ENCODE assay signal across 10 cellular contexts in genomic region chr1:41341756-41342562, GRCh38. TPM values are rescaled to one million over a fixed set of nuclear protein-coding genes. Genes with fewer than 3 reads are reported as not detected.
DNase-seq lines count a peak whose midpoint lies in the region; ATAC-seq and TF ChIP-seq lines count a peak whose summit lies in the region.
"Had no signal": no experiment of that assay in that cellular context is flagged by ENCODE, and none has a peak within 500 bp of the region (broad histone marks: within the 10 kb centered on the region; RNA-seq: fewer than 3 reads in every experiment).

No MANE protein-coding gene starts in this region.

- H3K4me3 ChIP-seq in PC-3 (ENCODE audit: low read length) (0 out of 2 replicates have a peak overlapping the region, but pooled peaks have one; percentile 9), right cardiac atrium (ENCODE audit: low read length) (no peak overlapping the region), transverse colon (no peak overlapping the region)

- no peaks in the 10 kb centered on the region for H3K36me3 ChIP-seq in PC-3 (ENCODE audit: low read depth, low read length)
- H3K36me3 ChIP-seq in transverse colon = no peaks in the 10 kb centered on the region

- CTCF ChIA-PET in activated CD8-positive, alpha-beta memory T cell treated with anti-CD3 and anti-CD28 coated beads, Interleukin-2, amount 10 ng/mL, durations not matched to agents 7 days and 5 days (lab: Charles Lee) = interaction anchor here (0.6 kb wide), 1 partner anchor 8 kb away, joined by 3 read pairs; no protein-coding TSS in a partner anchor
- CTCF ChIA-PET in PC-3 (lab: Charles Lee) = interaction anchor here (0.6 to 1.1 kb wide), 2 partner anchors 15 to 19 kb away, joined by 3 to 5 read pairs; partner anchors contain the start of gene FOXO6

- H3K4me3 Mint-ChIP-seq in activated CD8-positive, alpha-beta memory T cell treated with anti-CD3 and anti-CD28 coated beads, Interleukin-2, amount 10 ng/mL, durations not matched to agents 7 days and 5 days = no peak overlapping the region
- H3K4me3 Mint-ChIP-seq: naive B cell had no signal

- H3K9ac ChIP-seq in PC-3 (ENCODE audit: low read length) = no peak overlapping the region

- in situ Hi-C loops in transverse colon (cut with MboI; ENCODE audit: low pct_ligation_motif_present in 1 of 4, low pct_unique_long_range_greater_than_20kb in 1 of 4, low sequenced_read_pairs in 3 of 4) = no loop called here

- ATAC-seq in activated CD8-positive, alpha-beta memory T cell treated with anti-CD3 and anti-CD28 coated beads, Interleukin-2, amount 10 ng/mL, durations not matched to agents 7 days and 5 days = no peak
- ATAC-seq in PC-3 (peak; percentile 90), right cardiac atrium (peak; percentile 57 to 64), GM18907 (IDR thresholded peaks at IDR 0.05; ENCODE audit: unreplicated experiment) (no peak), HG03378 (IDR thresholded peaks at IDR 0.05; ENCODE audit: unreplicated experiment) (no peak)

- no peak overlapping the region for H3K27ac Mint-ChIP-seq in activated CD8-positive, alpha-beta memory T cell treated with anti-CD3 and anti-CD28 coated beads, Interleukin-2, amount 10 ng/mL, durations not matched to agents 7 days and 5 days

- H3K27me3 Mint-ChIP-seq in activated CD8-positive, alpha-beta memory T cell treated with anti-CD3 and anti-CD28 coated beads, Interleukin-2, amount 10 ng/mL, durations not matched to agents 7 days and 5 days = peaks cover 39% of the 10 kb centered on the region

- TF ChIP-seq CTCF in PC-3 (conservative IDR thresholded peaks at IDR 0.05; ENCODE audit: low read depth, low read length) (no peak), transverse colon (IDR thresholded peaks at IDR 0.05) (no peak)

- peak; percentile 42 for DNase-seq in activated CD8-positive, alpha-beta memory T cell treated with anti-CD3 and anti-CD28 coated beads, Interleukin-2, amount 50 U/mL, for 48 hours
- DNase-seq in activated CD8-positive, alpha-beta memory T cell treated with anti-CD3 and anti-CD28 coated beads, Interleukin-2, amount 10 ng/mL, durations not matched to agents 7 days and 5 days = no peak
- DNase-seq in PC-3 (peak; percentile 32), right cardiac atrium (no peak), transverse colon (peak; percentile 56), CD1c-positive myeloid dendritic cell (ENCODE audit: extremely low spot score) (no peak)
- DNase-seq: naive B cell had no signal

- intact Hi-C loops in PC-3 (cut with micrococcal nuclease) = no loop called here
- intact Hi-C loops in right cardiac atrium (cut with DNase I) = no loop called here
- intact Hi-C loops in transverse colon (cut with DNase I; ENCODE audit: low total_unique reads) = no loop called here

- H3K36me3 Mint-ChIP-seq in activated CD8-positive, alpha-beta memory T cell treated with anti-CD3 and anti-CD28 coated beads, Interleukin-2, amount 10 ng/mL, durations not matched to agents 7 days and 5 days = peaks cover 1% of the 10 kb centered on the region
- H3K36me3 Mint-ChIP-seq: naive B cell had no signal

- no peak for TF ChIP-seq POLR2A in transverse colon (IDR thresholded peaks at IDR 0.05)

- TF ChIP-seq EP300 in transverse colon (IDR thresholded peaks at IDR 0.05; ENCODE audit: low read depth) = no peak

- WGBS in right cardiac atrium = 56% methylated on average over 15 of the region's 15 CpGs
- WGBS in transverse colon (ENCODE audit: low coverage in 1 of 2), 2 donors = 39 to 64% methylated on average over 7 to 15 of the region's 15 CpGs

- H3K79me2 ChIP-seq in PC-3 (ENCODE audit: low read length) = no peaks in the 10 kb centered on the region

- H3F3A ChIP-seq in PC-3 (ENCODE audit: low read length, unreplicated experiment) = no peaks in the 10 kb centered on the region

- peaks cover 25% of the 10 kb centered on the region for H3K4me1 Mint-ChIP-seq in activated CD8-positive, alpha-beta memory T cell treated with anti-CD3 and anti-CD28 coated beads, Interleukin-2, amount 10 ng/mL, durations not matched to agents 7 days and 5 days

- POLR2A ChIA-PET in PC-3 (lab: Charles Lee; ENCODE audit: unreplicated experiment) = no interaction called here

- no peaks in the 10 kb centered on the region for H4K20me1 ChIP-seq in PC-3 (ENCODE audit: low read length)

- H2AFZ ChIP-seq in PC-3 (ENCODE audit: low read length) = peak overlapping the region; percentile 67

- peaks cover 4% of the 10 kb centered on the region for H3K9me3 Mint-ChIP-seq in activated CD8-positive, alpha-beta memory T cell treated with anti-CD3 and anti-CD28 coated beads, Interleukin-2, amount 10 ng/mL, durations not matched to agents 7 days and 5 days (ENCODE audit: low read depth)

- H3K27me3 ChIP-seq in PC-3 (ENCODE audit: low read length) (no peaks in the 10 kb centered on the region), right cardiac atrium (ENCODE audit: control insufficient read depth, insufficient read depth) (no peaks in the 10 kb centered on the region), transverse colon (peaks cover 4% of the 10 kb centered on the region)

- BruUV-seq in PC-3 (replicated peaks; lab: Mats Ljungman, UMichigan) = no TSS peak

- no peaks in the 10 kb centered on the region for H3K9me2 ChIP-seq in PC-3 (replicated peaks; ENCODE audit: low read length)

- H3K9me3 ChIP-seq in PC-3 (ENCODE audit: low read length) (peaks cover 5% of the 10 kb centered on the region; the same call in 1 of the 2 replicates), right cardiac atrium (ENCODE audit: control insufficient read depth, low read length) (no peaks in the 10 kb centered on the region), transverse colon (peaks cover 6 to 8% of the 10 kb centered on the region in 2 donors)

- H3K4me1 ChIP-seq in PC-3 (ENCODE audit: insufficient read depth, low read length) = peaks cover 9% of the 10 kb centered on the region; the same call in 1 of the 2 replicates
- no peaks in the 10 kb centered on the region for H3K4me1 ChIP-seq in right cardiac atrium (ENCODE audit: control insufficient read depth, insufficient read depth, low read length)
- H3K4me1 ChIP-seq in transverse colon = peaks cover 0 to 3% (median 1%) of the 10 kb centered on the region in 4 donors

- no peak overlapping the region for H3K27ac ChIP-seq in PC-3 (ENCODE audit: low read length)
- H3K27ac ChIP-seq in right cardiac atrium (ENCODE audit: low read length) = peak overlapping the region; percentile 31
- no peak overlapping the region for H3K27ac ChIP-seq in transverse colon

- peak overlapping the region; percentile 65 for H3K4me2 ChIP-seq in PC-3 (ENCODE audit: low read length)

RNA-seq across cellular contexts. Expression of gene FOXO6, which starts 19.3 kb away (rescaled TPM):
- not detected for total RNA-seq in activated CD8-positive, alpha-beta memory T cell treated with anti-CD3 and anti-CD28 coated beads, Interleukin-2, amount 10 ng/mL, durations not matched to agents 7 days and 5 days
- total RNA-seq in PC-3 (2014; rRNA removed) (1.2 and 5.4 TPM in 2 replicates), right cardiac atrium (1 to 10 TPM; 1.9 to 7.0 (median 5.3) TPM), transverse colon (1 to 10 TPM in 1 of 4 donors, under 1 TPM in 1, not detected in 2; 0.14 to 4.1 TPM)
- polyA plus RNA-seq in right cardiac atrium = 1.1 TPM
- polyA plus RNA-seq: fibroblast of lung had no signal

Comparison
In these comparisons a context has a peak if more than half of its experiments do, and no peak if none do; other contexts are left out.
1. DNase-seq: peak in activated CD8-positive, alpha-beta memory T cell treated with anti-CD3 and anti-CD28 coated beads, Interleukin-2, amount 50 U/mL, for 48 hours (single experiment), PC-3 (single experiment) and transverse colon (single experiment); none in activated CD8-positive, alpha-beta memory T cell treated with anti-CD3 and anti-CD28 coated beads, Interleukin-2, amount 10 ng/mL, durations not matched to agents 7 days and 5 days (single experiment), right cardiac atrium (0 of 3) and CD1c-positive myeloid dendritic cell (single experiment).
2. ATAC-seq: peak in PC-3 (single experiment) and right cardiac atrium (2 of 2); none in activated CD8-positive, alpha-beta memory T cell treated with anti-CD3 and anti-CD28 coated beads, Interleukin-2, amount 10 ng/mL, durations not matched to agents 7 days and 5 days (single experiment), GM18907 (single experiment) and HG03378 (single experiment).